Comparison of ENCODE assay signal across 8 cellular contexts in genomic region chr14:72516936-72517408, GRCh38.
DNase-seq lines count a peak whose midpoint lies in the region; ATAC-seq and TF ChIP-seq lines count a peak whose summit lies in the region.

No MANE protein-coding gene starts in this region.

- no peaks in the 10 kb centered on the region for H3F3A ChIP-seq in PC-9 (ENCODE audit: insufficient read depth, low read depth)

- no peaks in the 10 kb centered on the region for H3K79me2 ChIP-seq in PC-9 (ENCODE audit: low read depth)

- POLR2A ChIA-PET in HEK293 (lab: Yijun Ruan, JAX) (interaction anchor here (0.6 kb wide), 1 partner anchor 868 kb away, joined by 3 read pairs; no protein-coding TSS in a partner anchor), PC-9 (lab: Charles Lee; ENCODE audit: unreplicated experiment) (no interaction called here)

- TF ChIP-seq CTCF in HEK293 (tag by site-specific recombination; IDR thresholded peaks at IDR 0.05) (peak; percentile 65), PC-9 (conservative IDR thresholded peaks at IDR 0.05) (peak; percentile 80), fibroblast of villous mesenchyme (IDR thresholded peaks at IDR 0.05; ENCODE audit: insufficient read depth, low read depth, low read length) (peak; percentile 91), omental fat pad (IDR thresholded peaks at IDR 0.05) (peak in 2 of 3 donors; percentile 40 to 52), tibial artery (IDR thresholded peaks at IDR 0.05) (peak; percentile 86 to 93)

- CTCF ChIA-PET in HEK293 (lab: Yijun Ruan, JAX): interaction anchor here (0.6 to 8.8 kb wide), 25 partner anchors 9 to 1507 kb away, joined by 3 to 158 read pairs (median 3); partner anchors contain the start of gene DPF3
- CTCF ChIA-PET in PC-9 (lab: Charles Lee): interaction anchor here (0.6 to 0.7 kb wide), 2 partner anchors 550 to 629 kb away, joined by 3 to 9 read pairs; no protein-coding TSS in a partner anchor

- peak; percentile 82 for DNase-seq in CD1c-positive myeloid dendritic cell (ENCODE audit: extremely low spot score)
- peak in 1 of 2 experiments; percentile 49 for DNase-seq in PC-9
- peak; percentile 35 to 37 for DNase-seq in activated T-helper 1 cell treated with anti-CD3 and anti-CD28 coated beads, Interleukin-2, amount 50 U/mL, for 16 hours (ENCODE audit: low read depth in 1 of 2, low spot score in 1 of 2)
- peak; percentile 81 for DNase-seq in fibroblast of villous mesenchyme (ENCODE audit: low read depth)
- peak; percentile 62 for DNase-seq in omental fat pad (ENCODE audit: low spot score)
- DNase-seq in tibial artery: peak; percentile 67 to 79

- no peaks in the 10 kb centered on the region for H3K9me3 ChIP-seq in HEK293 (ENCODE audit: control insufficient read depth, insufficient read depth, low read depth, low read length)
- H3K9me3 ChIP-seq in PC-9 (ENCODE audit: insufficient read depth, low read depth): no peaks in the 10 kb centered on the region
- H3K9me3 ChIP-seq in tibial artery: no peaks in the 10 kb centered on the region

- intact Hi-C loops in PC-9 (cut with micrococcal nuclease; ENCODE audit: unreplicated experiment) (loop anchor here (1.0 to 10.0 kb wide), 3 partner anchors 388 to 1198 kb away; partner anchors contain the start of gene PNMA1), tibial artery (cut with DNase I; ENCODE audit: low total_unique reads) (loop anchor here (2.0 kb wide), 2 partner anchors 388 to 432 kb away; no protein-coding TSS in a partner anchor)

- no TSS peak for BruUV-seq in PC-9 (replicated peaks; lab: Mats Ljungman, UMichigan)

- no peaks in the 10 kb centered on the region for H4K20me1 ChIP-seq in PC-9 (ENCODE audit: insufficient read depth)

- no peak overlapping the region for H2AFZ ChIP-seq in PC-9

- H3K27ac ChIP-seq in HEK293 (ENCODE audit: extremely low read depth, low read depth, low read length) (no peak overlapping the region), PC-9 (no peak overlapping the region), tibial artery (no peak overlapping the region)

- H3K9me2 ChIP-seq in PC-9 (ENCODE audit: insufficient read depth): no peaks in the 10 kb centered on the region

- H3K4me2 ChIP-seq in PC-9: no peak overlapping the region

- ATAC-seq in omental fat pad (ENCODE audit: low FRiP score): peak; percentile 11
- no peak for ATAC-seq in HG03108 (IDR thresholded peaks at IDR 0.05; ENCODE audit: unreplicated experiment)

- H3K27me3 ChIP-seq in PC-9 (ENCODE audit: insufficient read depth, low read depth): peaks cover 29% of the 10 kb centered on the region
- no peaks in the 10 kb centered on the region for H3K27me3 ChIP-seq in tibial artery

- H3K4me1 ChIP-seq in HEK293 (ENCODE audit: control insufficient read depth, insufficient read depth, low read length) (no peaks in the 10 kb centered on the region), PC-9 (replicated peaks; ENCODE audit: insufficient read depth) (no peaks in the 10 kb centered on the region), tibial artery (peaks cover 0 to 7% (median 5%) of the 10 kb centered on the region in 4 donors)

- H3K4me3 ChIP-seq in HEK293 (ENCODE audit: low read depth, low read length) (no peak overlapping the region), PC-9 (no peak overlapping the region), fibroblast of villous mesenchyme (ENCODE audit: low read depth, low read length) (no peak overlapping the region), tibial artery (no peak overlapping the region)

- no peaks in the 10 kb centered on the region for H3K36me3 ChIP-seq in HEK293 (ENCODE audit: control insufficient read depth in 2 of 2, insufficient read depth in 1 of 2, low read length in 2 of 2)
- no peaks in the 10 kb centered on the region for H3K36me3 ChIP-seq in PC-9 (ENCODE audit: low read depth)
- no peaks in the 10 kb centered on the region for H3K36me3 ChIP-seq in tibial artery

TF ChIP-seq in HEK293, 187 proteins besides CTCF, POLR2A, EP300 and RAD21:
- TF ChIP-seq ZNF521 (tag by site-specific recombination; IDR thresholded peaks at IDR 0.05) (no peak), ZNF654 (tag by site-specific recombination; IDR thresholded peaks at IDR 0.05; ENCODE audit: low read depth) (peak; percentile 86), ZNF175 (tag by site-specific recombination; IDR thresholded peaks at IDR 0.05) (no peak), TRIM28 (IDR thresholded peaks at IDR 0.05; ENCODE audit: borderline replicate concordance, low read length) (0 out of 2 replicates have a peak, but pooled peaks have one; percentile 26), ZNF555 (tag by site-specific recombination; conservative IDR thresholded peaks at IDR 0.05) (no peak), PRDM6 (tag by site-specific recombination; IDR thresholded peaks at IDR 0.05) (0 out of 2 replicates have a peak, but pooled peaks have one; percentile 9), ZNF362 (tag by site-specific recombination; IDR thresholded peaks at IDR 0.05) (peak; percentile 74; the same call in 1 of the 2 replicates)
- TF ChIP-seq, protein P1, sequence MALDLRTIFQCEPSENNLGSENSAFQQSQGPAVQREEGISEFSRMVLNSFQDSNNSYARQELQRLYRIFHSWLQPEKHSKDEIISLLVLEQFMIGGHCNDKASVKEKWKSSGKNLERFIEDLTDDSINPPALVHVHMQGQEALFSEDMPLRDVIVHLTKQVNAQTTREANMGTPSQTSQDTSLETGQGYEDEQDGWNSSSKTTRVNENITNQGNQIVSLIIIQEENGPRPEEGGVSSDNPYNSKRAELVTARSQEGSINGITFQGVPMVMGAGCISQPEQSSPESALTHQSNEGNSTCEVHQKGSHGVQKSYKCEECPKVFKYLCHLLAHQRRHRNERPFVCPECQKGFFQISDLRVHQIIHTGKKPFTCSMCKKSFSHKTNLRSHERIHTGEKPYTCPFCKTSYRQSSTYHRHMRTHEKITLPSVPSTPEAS (tag by site-specific recombination; IDR thresholded peaks at IDR 0.05): no peak
